ENCODE assay signal across 11 cellular contexts in the genomic region with DNA sequence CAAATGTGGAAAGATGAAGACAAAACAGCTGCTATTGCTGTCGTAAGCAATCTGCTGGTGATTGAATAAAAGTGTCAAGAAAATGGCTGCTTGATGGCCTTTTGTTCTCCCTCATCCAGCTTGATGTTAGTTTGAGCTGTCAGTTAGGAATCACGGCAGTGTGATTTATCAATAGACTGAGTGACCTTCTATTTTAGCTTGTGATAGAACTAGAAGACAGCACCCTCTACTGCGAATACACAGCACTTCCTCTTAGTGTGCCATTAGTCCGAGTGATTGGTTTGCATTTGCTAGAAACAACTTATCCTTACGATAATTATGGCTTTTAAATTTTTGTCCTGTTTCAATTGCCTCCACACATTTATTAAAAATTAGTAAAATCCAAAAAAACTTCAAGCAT.
DNase-seq lines count a peak whose midpoint lies in the region; ATAC-seq and TF ChIP-seq lines count a peak whose summit lies in the region.
"Had no signal": no experiment of that assay in that cellular context is flagged by ENCODE, and none has a peak within 500 bp of the region (broad histone marks: within the 10 kb centered on the region; RNA-seq: fewer than 3 reads in every experiment).

No MANE protein-coding gene starts in this region.

- H3K27ac ChIP-seq in C4-2B = no peak overlapping the region
- H3K27ac ChIP-seq: ascending aorta had no signal

- in situ Hi-C loops in KBM-7 (cut with MboI; ENCODE audit: low pct_unique_long_range_greater_than_20kb, low sequenced_read_pairs) = no loop called here

- intact Hi-C loops in posterior vena cava (cut with DNase I) = no loop called here

- ATAC-seq in GM21360 (IDR thresholded peaks at IDR 0.05; ENCODE audit: unreplicated experiment) (no peak), GM18502 (IDR thresholded peaks at IDR 0.05; ENCODE audit: poor library complexity, unreplicated experiment) (no peak)

- TF ChIP-seq CTCF in C4-2B (conservative IDR thresholded peaks at IDR 0.05) = peak; percentile 24

- DNase-seq in KBM-7 (peak; percentile 11), SHP77 treated with DMSO at 0.1 percent for 48 hours (lab: John Stamatoyannopoulos, UW) (peak; percentile 59), iPS-NIHi7 (ENCODE audit: extremely low spot score) (peak; percentile 31), NCI-H187 treated with DMSO at 0.1 percent for 48 hours (lab: John Stamatoyannopoulos, UW) (no peak), posterior vena cava (ENCODE audit: low spot score) (no peak)
- DNase-seq: islet precursor cell; stimulated activated CD4-positive, alpha-beta T cell treated with anti-CD3 and anti-CD28 coated beads, Interleukin-2, amount 100 ng/mL, for 48 hours had no signal

Comparison
In these comparisons a context has a peak if more than half of its experiments do, and no peak if none do; other contexts are left out.
1. DNase-seq: peak in KBM-7 (single experiment), SHP77 treated with DMSO at 0.1 percent for 48 hours (single experiment) and iPS-NIHi7 (single experiment); none in NCI-H187 treated with DMSO at 0.1 percent for 48 hours (single experiment) and posterior vena cava (single experiment).